In genomic region chr15:93071469-93071891, GRCh38 we compare ENCODE assay signal across 1 cellular context.
TF ChIP-seq lines count a peak whose summit lies in the region.

No MANE protein-coding gene starts in this region.

TF ChIP-seq in H1, 55 proteins besides CTCF, POLR2A, EP300 and RAD21:
- TF ChIP-seq TAF7 (optimal IDR thresholded peaks at IDR 0.05; ENCODE audit: borderline replicate concordance, low read depth, low read length) (peak; percentile 54), BACH1 (IDR thresholded peaks at IDR 0.05; ENCODE audit: low read length) (no peak)
TF ChIP-seq in H1: peak in this region for 1.
